In the genomic region with DNA sequence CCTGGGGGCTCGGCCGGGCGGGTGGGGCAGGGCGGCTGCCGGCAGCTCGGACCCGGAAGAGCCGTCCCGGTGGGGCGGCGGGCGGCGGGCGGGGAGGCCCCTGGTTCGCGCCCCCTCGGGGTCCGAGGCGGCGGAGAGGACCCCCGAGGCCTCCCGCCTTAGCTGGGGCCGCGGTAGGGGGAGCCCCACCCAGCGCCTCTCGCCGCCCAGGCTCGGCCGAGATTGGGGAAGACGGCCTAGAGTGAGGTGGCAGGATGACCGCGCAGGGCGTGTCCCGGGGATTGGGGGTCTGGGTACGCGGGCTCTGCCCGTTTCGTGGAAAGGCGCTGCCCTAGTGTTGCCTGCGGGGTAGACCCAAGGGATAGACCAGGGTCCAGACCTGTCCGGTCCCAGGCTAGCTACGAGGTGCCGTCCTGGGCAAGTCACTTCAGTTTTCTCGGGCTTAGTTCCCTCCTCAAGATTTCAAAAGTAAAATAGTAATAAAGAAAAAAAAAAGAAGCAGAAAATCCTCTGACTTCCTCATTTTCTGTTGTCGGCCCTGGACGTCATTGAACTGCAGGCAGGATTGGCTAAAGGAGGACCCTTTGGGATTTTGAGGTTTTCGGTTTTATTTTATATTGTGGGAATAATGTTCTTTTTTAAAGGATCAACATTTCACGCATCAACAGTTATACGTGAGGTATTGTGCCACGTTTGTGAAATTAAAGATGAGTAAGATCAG, we compare ENCODE assay signal across 2 cellular contexts.
TF ChIP-seq lines count a peak whose summit lies in the region.

No MANE protein-coding gene starts in this region.

TF ChIP-seq in HEK293, 187 proteins besides CTCF, POLR2A, EP300 and RAD21 (continued from another document and continues in another):
- TF ChIP-seq, protein P1, sequence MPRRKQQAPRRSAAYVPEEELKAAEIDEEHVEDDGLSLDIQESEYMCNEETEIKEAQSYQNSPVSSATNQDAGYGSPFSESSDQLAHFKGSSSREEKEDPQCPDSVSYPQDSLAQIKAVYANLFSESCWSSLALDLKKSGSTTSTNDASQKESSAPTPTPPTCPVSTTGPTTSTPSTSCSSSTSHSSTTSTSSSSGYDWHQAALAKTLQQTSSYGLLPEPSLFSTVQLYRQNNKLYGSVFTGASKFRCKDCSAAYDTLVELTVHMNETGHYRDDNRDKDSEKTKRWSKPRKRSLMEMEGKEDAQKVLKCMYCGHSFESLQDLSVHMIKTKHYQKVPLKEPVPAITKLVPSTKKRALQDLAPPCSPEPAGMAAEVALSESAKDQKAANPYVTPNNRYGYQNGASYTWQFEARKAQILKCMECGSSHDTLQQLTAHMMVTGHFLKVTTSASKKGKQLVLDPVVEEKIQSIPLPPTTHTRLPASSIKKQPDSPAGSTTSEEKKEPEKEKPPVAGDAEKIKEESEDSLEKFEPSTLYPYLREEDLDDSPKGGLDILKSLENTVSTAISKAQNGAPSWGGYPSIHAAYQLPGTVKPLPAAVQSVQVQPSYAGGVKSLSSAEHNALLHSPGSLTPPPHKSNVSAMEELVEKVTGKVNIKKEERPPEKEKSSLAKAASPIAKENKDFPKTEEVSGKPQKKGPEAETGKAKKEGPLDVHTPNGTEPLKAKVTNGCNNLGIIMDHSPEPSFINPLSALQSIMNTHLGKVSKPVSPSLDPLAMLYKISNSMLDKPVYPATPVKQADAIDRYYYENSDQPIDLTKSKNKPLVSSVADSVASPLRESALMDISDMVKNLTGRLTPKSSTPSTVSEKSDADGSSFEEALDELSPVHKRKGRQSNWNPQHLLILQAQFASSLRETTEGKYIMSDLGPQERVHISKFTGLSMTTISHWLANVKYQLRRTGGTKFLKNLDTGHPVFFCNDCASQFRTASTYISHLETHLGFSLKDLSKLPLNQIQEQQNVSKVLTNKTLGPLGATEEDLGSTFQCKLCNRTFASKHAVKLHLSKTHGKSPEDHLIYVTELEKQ (tag by site-specific recombination; IDR thresholded peaks at IDR 0.05; ENCODE audit: borderline replicate concordance) = no peak
- TF ChIP-seq ZNF146 (tag by site-specific recombination; IDR thresholded peaks at IDR 0.05) (no peak), ZNF768 (tag by site-specific recombination; IDR thresholded peaks at IDR 0.05) (no peak), TCF7L2 (IDR thresholded peaks at IDR 0.05; ENCODE audit: borderline replicate concordance, low read depth, low read length) (no peak), OSR2 (tag by site-specific recombination; IDR thresholded peaks at IDR 0.05) (no peak), ZNF610 (tag by site-specific recombination; IDR thresholded peaks at IDR 0.05; ENCODE audit: borderline replicate concordance) (no peak), ZNF423 (tag by site-specific recombination; IDR thresholded peaks at IDR 0.05) (no peak), ZNF112 (tag by site-specific recombination; IDR thresholded peaks at IDR 0.05) (no peak), KLF1 (tag by site-specific recombination; IDR thresholded peaks at IDR 0.05) (peak; percentile 80), ZNF426 (tag by site-specific recombination; IDR thresholded peaks at IDR 0.05) (no peak), ZIC2 (tag by site-specific recombination; IDR thresholded peaks at IDR 0.05) (no peak), ZNF514 (tag by site-specific recombination; IDR thresholded peaks at IDR 0.05) (no peak), ZNF366 (tag by site-specific recombination; conservative IDR thresholded peaks at IDR 0.05) (no peak), GLI2 (tag by site-specific recombination; IDR thresholded peaks at IDR 0.05; ENCODE audit: borderline replicate concordance, low read depth) (no peak), ZNF707 (tag by site-specific recombination; IDR thresholded peaks at IDR 0.05) (no peak), ZNF37A (tag by site-specific recombination; IDR thresholded peaks at IDR 0.05) (no peak), ZFHX2 (tag by site-specific recombination; conservative IDR thresholded peaks at IDR 0.05) (no peak), ZNF654 (tag by site-specific recombination; IDR thresholded peaks at IDR 0.05; ENCODE audit: low read depth) (no peak), ZNF19 (tag by site-specific recombination; IDR thresholded peaks at IDR 0.05; ENCODE audit: low read depth) (no peak), ZNF394 (tag by site-specific recombination; IDR thresholded peaks at IDR 0.05; ENCODE audit: borderline replicate concordance) (no peak), SP2 (tag by site-specific recombination; IDR thresholded peaks at IDR 0.05) (peak; percentile 52), ZNF530 (tag by site-specific recombination; IDR thresholded peaks at IDR 0.05; ENCODE audit: low read depth) (no peak), ZNF239 (tag by site-specific recombination; IDR thresholded peaks at IDR 0.05) (no peak)
- TF ChIP-seq, protein P2, sequence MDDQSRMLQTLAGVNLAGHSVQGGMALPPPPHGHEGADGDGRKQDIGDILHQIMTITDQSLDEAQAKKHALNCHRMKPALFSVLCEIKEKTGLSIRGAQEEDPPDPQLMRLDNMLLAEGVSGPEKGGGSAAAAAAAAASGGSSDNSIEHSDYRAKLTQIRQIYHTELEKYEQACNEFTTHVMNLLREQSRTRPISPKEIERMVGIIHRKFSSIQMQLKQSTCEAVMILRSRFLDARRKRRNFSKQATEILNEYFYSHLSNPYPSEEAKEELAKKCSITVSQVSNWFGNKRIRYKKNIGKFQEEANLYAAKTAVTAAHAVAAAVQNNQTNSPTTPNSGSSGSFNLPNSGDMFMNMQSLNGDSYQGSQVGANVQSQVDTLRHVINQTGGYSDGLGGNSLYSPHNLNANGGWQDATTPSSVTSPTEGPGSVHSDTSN (CRISPR knock-in tag; IDR thresholded peaks at IDR 0.05) = peak; percentile 14; the same call in 1 of the 2 replicates
- TF ChIP-seq, protein P3, sequence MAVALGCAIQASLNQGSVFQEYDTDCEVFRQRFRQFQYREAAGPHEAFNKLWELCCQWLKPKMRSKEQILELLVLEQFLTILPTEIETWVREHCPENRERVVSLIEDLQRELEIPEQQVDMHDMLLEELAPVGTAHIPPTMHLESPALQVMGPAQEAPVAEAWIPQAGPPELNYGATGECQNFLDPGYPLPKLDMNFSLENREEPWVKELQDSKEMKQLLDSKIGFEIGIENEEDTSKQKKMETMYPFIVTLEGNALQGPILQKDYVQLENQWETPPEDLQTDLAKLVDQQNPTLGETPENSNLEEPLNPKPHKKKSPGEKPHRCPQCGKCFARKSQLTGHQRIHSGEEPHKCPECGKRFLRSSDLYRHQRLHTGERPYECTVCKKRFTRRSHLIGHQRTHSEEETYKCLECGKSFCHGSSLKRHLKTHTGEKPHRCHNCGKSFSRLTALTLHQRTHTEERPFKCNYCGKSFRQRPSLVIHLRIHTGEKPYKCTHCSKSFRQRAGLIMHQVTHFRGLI (tag by site-specific recombination; IDR thresholded peaks at IDR 0.05) = no peak
- TF ChIP-seq, protein P4, sequence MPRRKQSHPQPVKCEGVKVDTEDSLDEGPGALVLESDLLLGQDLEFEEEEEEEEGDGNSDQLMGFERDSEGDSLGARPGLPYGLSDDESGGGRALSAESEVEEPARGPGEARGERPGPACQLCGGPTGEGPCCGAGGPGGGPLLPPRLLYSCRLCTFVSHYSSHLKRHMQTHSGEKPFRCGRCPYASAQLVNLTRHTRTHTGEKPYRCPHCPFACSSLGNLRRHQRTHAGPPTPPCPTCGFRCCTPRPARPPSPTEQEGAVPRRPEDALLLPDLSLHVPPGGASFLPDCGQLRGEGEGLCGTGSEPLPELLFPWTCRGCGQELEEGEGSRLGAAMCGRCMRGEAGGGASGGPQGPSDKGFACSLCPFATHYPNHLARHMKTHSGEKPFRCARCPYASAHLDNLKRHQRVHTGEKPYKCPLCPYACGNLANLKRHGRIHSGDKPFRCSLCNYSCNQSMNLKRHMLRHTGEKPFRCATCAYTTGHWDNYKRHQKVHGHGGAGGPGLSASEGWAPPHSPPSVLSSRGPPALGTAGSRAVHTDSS (tag by site-specific recombination; IDR thresholded peaks at IDR 0.05) = no peak

TF ChIP-seq in HepG2, 621 proteins besides CTCF, POLR2A, EP300 and RAD21 (continued from another document and continues in another):
- TF ChIP-seq, protein P5, sequence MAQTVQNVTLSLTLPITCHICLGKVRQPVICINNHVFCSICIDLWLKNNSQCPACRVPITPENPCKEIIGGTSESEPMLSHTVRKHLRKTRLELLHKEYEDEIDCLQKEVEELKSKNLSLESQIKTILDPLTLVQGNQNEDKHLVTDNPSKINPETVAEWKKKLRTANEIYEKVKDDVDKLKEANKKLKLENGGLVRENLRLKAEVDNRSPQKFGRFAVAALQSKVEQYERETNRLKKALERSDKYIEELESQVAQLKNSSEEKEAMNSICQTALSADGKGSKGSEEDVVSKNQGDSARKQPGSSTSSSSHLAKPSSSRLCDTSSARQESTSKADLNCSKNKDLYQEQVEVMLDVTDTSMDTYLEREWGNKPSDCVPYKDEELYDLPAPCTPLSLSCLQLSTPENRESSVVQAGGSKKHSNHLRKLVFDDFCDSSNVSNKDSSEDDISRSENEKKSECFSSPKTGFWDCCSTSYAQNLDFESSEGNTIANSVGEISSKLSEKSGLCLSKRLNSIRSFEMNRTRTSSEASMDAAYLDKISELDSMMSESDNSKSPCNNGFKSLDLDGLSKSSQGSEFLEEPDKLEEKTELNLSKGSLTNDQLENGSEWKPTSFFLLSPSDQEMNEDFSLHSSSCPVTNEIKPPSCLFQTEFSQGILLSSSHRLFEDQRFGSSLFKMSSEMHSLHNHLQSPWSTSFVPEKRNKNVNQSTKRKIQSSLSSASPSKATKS (CRISPR knock-in tag; IDR thresholded peaks at IDR 0.05) = no peak
- TF ChIP-seq TRIM24 (CRISPR knock-in tag; IDR thresholded peaks at IDR 0.05) = no peak
- TF ChIP-seq ZFP82 (CRISPR knock-in tag; IDR thresholded peaks at IDR 0.05; ENCODE audit: borderline replicate concordance) = 0 out of 2 replicates have a peak, but pooled peaks have one; percentile 28
- TF ChIP-seq KLF12 (CRISPR knock-in tag; IDR thresholded peaks at IDR 0.05; ENCODE audit: borderline replicate concordance) = peak; percentile 26; the same call in 1 of the 2 replicates
- TF ChIP-seq ZNF431 (CRISPR knock-in tag; IDR thresholded peaks at IDR 0.05; ENCODE audit: borderline replicate concordance, low read depth) = no peak
- TF ChIP-seq MZF1 (CRISPR knock-in tag; IDR thresholded peaks at IDR 0.05; ENCODE audit: borderline replicate concordance) = no peak
- TF ChIP-seq PRMT3 (CRISPR knock-in tag; IDR thresholded peaks at IDR 0.05; ENCODE audit: borderline replicate concordance, low read depth) = no peak
- TF ChIP-seq KLF15 (CRISPR knock-in tag; IDR thresholded peaks at IDR 0.05; ENCODE audit: borderline replicate concordance) = no peak
- no peak for TF ChIP-seq MEIS2 (CRISPR knock-in tag; IDR thresholded peaks at IDR 0.05)
- TF ChIP-seq ZNF746 (CRISPR knock-in tag; IDR thresholded peaks at IDR 0.05) = no peak
- no peak for TF ChIP-seq GABPB1 (CRISPR knock-in tag; IDR thresholded peaks at IDR 0.05)
- no peak for TF ChIP-seq ZNF33B (CRISPR knock-in tag; IDR thresholded peaks at IDR 0.05)
- TF ChIP-seq, protein P6, sequence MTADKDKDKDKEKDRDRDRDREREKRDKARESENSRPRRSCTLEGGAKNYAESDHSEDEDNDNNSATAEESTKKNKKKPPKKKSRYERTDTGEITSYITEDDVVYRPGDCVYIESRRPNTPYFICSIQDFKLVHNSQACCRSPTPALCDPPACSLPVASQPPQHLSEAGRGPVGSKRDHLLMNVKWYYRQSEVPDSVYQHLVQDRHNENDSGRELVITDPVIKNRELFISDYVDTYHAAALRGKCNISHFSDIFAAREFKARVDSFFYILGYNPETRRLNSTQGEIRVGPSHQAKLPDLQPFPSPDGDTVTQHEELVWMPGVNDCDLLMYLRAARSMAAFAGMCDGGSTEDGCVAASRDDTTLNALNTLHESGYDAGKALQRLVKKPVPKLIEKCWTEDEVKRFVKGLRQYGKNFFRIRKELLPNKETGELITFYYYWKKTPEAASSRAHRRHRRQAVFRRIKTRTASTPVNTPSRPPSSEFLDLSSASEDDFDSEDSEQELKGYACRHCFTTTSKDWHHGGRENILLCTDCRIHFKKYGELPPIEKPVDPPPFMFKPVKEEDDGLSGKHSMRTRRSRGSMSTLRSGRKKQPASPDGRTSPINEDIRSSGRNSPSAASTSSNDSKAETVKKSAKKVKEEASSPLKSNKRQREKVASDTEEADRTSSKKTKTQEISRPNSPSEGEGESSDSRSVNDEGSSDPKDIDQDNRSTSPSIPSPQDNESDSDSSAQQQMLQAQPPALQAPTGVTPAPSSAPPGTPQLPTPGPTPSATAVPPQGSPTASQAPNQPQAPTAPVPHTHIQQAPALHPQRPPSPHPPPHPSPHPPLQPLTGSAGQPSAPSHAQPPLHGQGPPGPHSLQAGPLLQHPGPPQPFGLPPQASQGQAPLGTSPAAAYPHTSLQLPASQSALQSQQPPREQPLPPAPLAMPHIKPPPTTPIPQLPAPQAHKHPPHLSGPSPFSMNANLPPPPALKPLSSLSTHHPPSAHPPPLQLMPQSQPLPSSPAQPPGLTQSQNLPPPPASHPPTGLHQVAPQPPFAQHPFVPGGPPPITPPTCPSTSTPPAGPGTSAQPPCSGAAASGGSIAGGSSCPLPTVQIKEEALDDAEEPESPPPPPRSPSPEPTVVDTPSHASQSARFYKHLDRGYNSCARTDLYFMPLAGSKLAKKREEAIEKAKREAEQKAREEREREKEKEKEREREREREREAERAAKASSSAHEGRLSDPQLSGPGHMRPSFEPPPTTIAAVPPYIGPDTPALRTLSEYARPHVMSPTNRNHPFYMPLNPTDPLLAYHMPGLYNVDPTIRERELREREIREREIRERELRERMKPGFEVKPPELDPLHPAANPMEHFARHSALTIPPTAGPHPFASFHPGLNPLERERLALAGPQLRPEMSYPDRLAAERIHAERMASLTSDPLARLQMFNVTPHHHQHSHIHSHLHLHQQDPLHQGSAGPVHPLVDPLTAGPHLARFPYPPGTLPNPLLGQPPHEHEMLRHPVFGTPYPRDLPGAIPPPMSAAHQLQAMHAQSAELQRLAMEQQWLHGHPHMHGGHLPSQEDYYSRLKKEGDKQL (CRISPR knock-in tag; IDR thresholded peaks at IDR 0.05; ENCODE audit: low read depth) = no peak
- TF ChIP-seq NFKBIZ (CRISPR knock-in tag; IDR thresholded peaks at IDR 0.05) = no peak
- TF ChIP-seq, protein P7, sequence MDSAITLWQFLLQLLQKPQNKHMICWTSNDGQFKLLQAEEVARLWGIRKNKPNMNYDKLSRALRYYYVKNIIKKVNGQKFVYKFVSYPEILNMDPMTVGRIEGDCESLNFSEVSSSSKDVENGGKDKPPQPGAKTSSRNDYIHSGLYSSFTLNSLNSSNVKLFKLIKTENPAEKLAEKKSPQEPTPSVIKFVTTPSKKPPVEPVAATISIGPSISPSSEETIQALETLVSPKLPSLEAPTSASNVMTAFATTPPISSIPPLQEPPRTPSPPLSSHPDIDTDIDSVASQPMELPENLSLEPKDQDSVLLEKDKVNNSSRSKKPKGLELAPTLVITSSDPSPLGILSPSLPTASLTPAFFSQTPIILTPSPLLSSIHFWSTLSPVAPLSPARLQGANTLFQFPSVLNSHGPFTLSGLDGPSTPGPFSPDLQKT (CRISPR knock-in tag; IDR thresholded peaks at IDR 0.05; ENCODE audit: borderline replicate concordance) = no peak
- TF ChIP-seq PHF8 (CRISPR knock-in tag; IDR thresholded peaks at IDR 0.05) = peak; percentile 46; the same call in 1 of the 2 replicates
- no peak for TF ChIP-seq TEAD3 (CRISPR knock-in tag; optimal IDR thresholded peaks at IDR 0.05; ENCODE audit: borderline replicate concordance)
- TF ChIP-seq RNF2 (conservative IDR thresholded peaks at IDR 0.05; ENCODE audit: low read depth) = no peak
- TF ChIP-seq ZMAT3 (CRISPR knock-in tag; conservative IDR thresholded peaks at IDR 0.05) = peak; percentile 71; the same call in 1 of the 2 replicates
- TF ChIP-seq RORA (CRISPR knock-in tag; IDR thresholded peaks at IDR 0.05) = no peak
- TF ChIP-seq, protein P8, sequence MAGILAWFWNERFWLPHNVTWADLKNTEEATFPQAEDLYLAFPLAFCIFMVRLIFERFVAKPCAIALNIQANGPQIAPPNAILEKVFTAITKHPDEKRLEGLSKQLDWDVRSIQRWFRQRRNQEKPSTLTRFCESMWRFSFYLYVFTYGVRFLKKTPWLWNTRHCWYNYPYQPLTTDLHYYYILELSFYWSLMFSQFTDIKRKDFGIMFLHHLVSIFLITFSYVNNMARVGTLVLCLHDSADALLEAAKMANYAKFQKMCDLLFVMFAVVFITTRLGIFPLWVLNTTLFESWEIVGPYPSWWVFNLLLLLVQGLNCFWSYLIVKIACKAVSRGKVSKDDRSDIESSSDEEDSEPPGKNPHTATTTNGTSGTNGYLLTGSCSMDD (CRISPR knock-in tag; IDR thresholded peaks at IDR 0.05) = no peak
- no peak for TF ChIP-seq HMGA1 (CRISPR knock-in tag; conservative IDR thresholded peaks at IDR 0.05)
- no peak for TF ChIP-seq ZNF30 (CRISPR knock-in tag; IDR thresholded peaks at IDR 0.05)
- TF ChIP-seq FOSL1 (CRISPR knock-in tag; IDR thresholded peaks at IDR 0.05; ENCODE audit: borderline replicate concordance) = no peak
